In genomic region chr7:49787980-49788379, GRCh38 we compare ENCODE assay signal across 24 cellular contexts. TPM values are rescaled to one million over a fixed set of nuclear protein-coding genes. Genes with fewer than 3 reads are reported as not detected.
DNase-seq lines count a peak whose midpoint lies in the region; ATAC-seq, FAIRE-seq and TF ChIP-seq lines count a peak whose summit lies in the region.
"Had no signal": no experiment of that assay in that cellular context is flagged by ENCODE, and none has a peak within 500 bp of the region (broad histone marks: within the 10 kb centered on the region; RNA-seq: fewer than 3 reads in every experiment).

No MANE protein-coding gene starts in this region.

- no peaks in the 10 kb centered on the region for H3K36me3 ChIP-seq in esophagus muscularis mucosa

- peak overlapping the region; percentile 1 for H3K27ac Mint-ChIP-seq in activated T-helper 1 cell treated with anti-CD3 and anti-CD28 coated beads, Interleukin-12 subunit alpha, Interleukin-12 subunit beta, Interleukin-2, Interleukin-4 antibody, amounts not matched to agents 30 ng/mL and 10 ng/mL and 1 ng/mL, durations not matched to agents 14 hours and 24 hours and 36 hours
- H3K27ac Mint-ChIP-seq: CD4-positive, alpha-beta T cell; HFFc6 had no signal

- no peak for TF ChIP-seq EP300 in esophagus muscularis mucosa (IDR thresholded peaks at IDR 0.05)

- peaks cover 6 to 13% (median 9%) of the 10 kb centered on the region in 4 donors for H3K4me1 ChIP-seq in esophagus muscularis mucosa
- H3K4me1 ChIP-seq in right cardiac atrium (ENCODE audit: control insufficient read depth, insufficient read depth, low read length) = peaks cover 5% of the 10 kb centered on the region
- H3K4me1 ChIP-seq: Caco-2 had no signal

- 86% methylated on average over 5 of the region's 5 CpGs for WGBS in esophagus muscularis mucosa
- WGBS in right cardiac atrium = 67% methylated on average over 5 of the region's 5 CpGs

- no peaks in the 10 kb centered on the region for H3K36me3 Mint-ChIP-seq in activated T-helper 1 cell treated with anti-CD3 and anti-CD28 coated beads, Interleukin-12 subunit alpha, Interleukin-12 subunit beta, Interleukin-2, Interleukin-4 antibody, amounts not matched to agents 30 ng/mL and 10 ng/mL and 1 ng/mL, durations not matched to agents 14 hours and 24 hours and 36 hours (ENCODE audit: low read depth)

- H3K9me3 ChIP-seq in esophagus muscularis mucosa (no peaks in the 10 kb centered on the region), right cardiac atrium (ENCODE audit: control insufficient read depth, low read length) (no peaks in the 10 kb centered on the region)
- H3K9me3 ChIP-seq: Caco-2 had no signal

- no peak overlapping the region for H3K4me3 ChIP-seq in esophagus muscularis mucosa
- H3K4me3 ChIP-seq in right cardiac atrium (ENCODE audit: low read length) = no peak overlapping the region
- H3K4me3 ChIP-seq: GM23248 had no signal

- no peak for FAIRE-seq in H54 (lab: Jason Lieb, UNC)
- FAIRE-seq: A204.1, D721Med had no signal

- no peak for TF ChIP-seq POLR2A in esophagus muscularis mucosa (IDR thresholded peaks at IDR 0.05; ENCODE audit: low read depth)
- no peak for TF ChIP-seq POLR2A in H54 (IDR thresholded peaks at IDR 0.05; ENCODE audit: low read depth, low read length)

- in situ Hi-C loops in G401 (cut with HindIII; ENCODE audit: low sequenced_read_pairs) = no loop called here

- no peaks in the 10 kb centered on the region for H3K4me1 Mint-ChIP-seq in activated T-helper 1 cell treated with anti-CD3 and anti-CD28 coated beads, Interleukin-12 subunit alpha, Interleukin-12 subunit beta, Interleukin-2, Interleukin-4 antibody, amounts not matched to agents 30 ng/mL and 10 ng/mL and 1 ng/mL, durations not matched to agents 14 hours and 24 hours and 36 hours (ENCODE audit: low read depth)

- ATAC-seq in right cardiac atrium = peak; percentile 9 to 33
- ATAC-seq: HCT116 had no signal

- no peak overlapping the region for H3K4me3 Mint-ChIP-seq in activated T-helper 1 cell treated with anti-CD3 and anti-CD28 coated beads, Interleukin-12 subunit alpha, Interleukin-12 subunit beta, Interleukin-2, Interleukin-4 antibody, amounts not matched to agents 30 ng/mL and 10 ng/mL and 1 ng/mL, durations not matched to agents 14 hours and 24 hours and 36 hours
- H3K4me3 Mint-ChIP-seq: CD4-positive, alpha-beta T cell; HFFc6 had no signal

- peaks cover 11% of the 10 kb centered on the region for H3K9me3 Mint-ChIP-seq in activated T-helper 1 cell treated with anti-CD3 and anti-CD28 coated beads, Interleukin-12 subunit alpha, Interleukin-12 subunit beta, Interleukin-2, Interleukin-4 antibody, amounts not matched to agents 30 ng/mL and 10 ng/mL and 1 ng/mL, durations not matched to agents 14 hours and 24 hours and 36 hours
- H3K9me3 Mint-ChIP-seq: CD4-positive, alpha-beta T cell had no signal

- intact Hi-C loops in activated T-helper 1 cell treated with anti-CD3 and anti-CD28 coated beads, Interleukin-12 subunit alpha, Interleukin-12 subunit beta, Interleukin-2, Interleukin-4 antibody, amounts not matched to agents 30 ng/mL and 10 ng/mL and 1 ng/mL, durations not matched to agents 14 hours and 24 hours and 36 hours (cut with micrococcal nuclease) = no loop called here
- intact Hi-C loops in esophagus muscularis mucosa (cut with DNase I) (no loop called here), right cardiac atrium (cut with DNase I) (no loop called here)

- no peak for TF ChIP-seq CTCF in esophagus muscularis mucosa (IDR thresholded peaks at IDR 0.05)

- peaks cover 0 to 14% (median 0%) of the 10 kb centered on the region in 4 donors for H3K27me3 ChIP-seq in esophagus muscularis mucosa
- no peaks in the 10 kb centered on the region for H3K27me3 ChIP-seq in right cardiac atrium (ENCODE audit: control insufficient read depth, insufficient read depth)

- H3K27ac ChIP-seq in esophagus muscularis mucosa (replicated peaks in 1 of 4) = no peak overlapping the region
- no peak overlapping the region for H3K27ac ChIP-seq in right cardiac atrium (ENCODE audit: low read length)
- H3K27ac ChIP-seq: C4-2B, GM23248, HL-60 had no signal

- DNase-seq in G401 (ENCODE audit: low spot score) (peak; percentile 85), esophagus muscularis mucosa (ENCODE audit: extremely low spot score) (peak; percentile 47), right cardiac atrium (peak in 2 of 3 donors; percentile 57 to 72), H54 (ENCODE audit: insufficient read length, low spot score) (no peak)
- no peak for DNase-seq in activated T-helper 1 cell treated with anti-CD3 and anti-CD28 coated beads, Interleukin-12 subunit alpha, Interleukin-12 subunit beta, Interleukin-2, Interleukin-4 antibody, amounts not matched to agents 30 ng/mL and 10 ng/mL and 1 ng/mL, durations not matched to agents 14 hours and 24 hours and 36 hours (ENCODE audit: low spot score)
- no peak for DNase-seq in activated T-cell treated with anti-CD3 and anti-CD28 coated beads, Interleukin-2, amount 50 U/mL, for 1 hour
- no peak for DNase-seq in central memory CD4-positive, alpha-beta T cell
- DNase-seq: ACHN; AML-193; Caco-2; CD4-positive, alpha-beta T cell; DMS79; GF-D8; GM23248; H7; HFFc6 had no signal

- peaks cover 1% of the 10 kb centered on the region for H3K27me3 Mint-ChIP-seq in activated T-helper 1 cell treated with anti-CD3 and anti-CD28 coated beads, Interleukin-12 subunit alpha, Interleukin-12 subunit beta, Interleukin-2, Interleukin-4 antibody, amounts not matched to agents 30 ng/mL and 10 ng/mL and 1 ng/mL, durations not matched to agents 14 hours and 24 hours and 36 hours (ENCODE audit: insufficient read depth)

RNA-seq across cellular contexts. Expression of gene VWC2, which starts 14.5 kb away (rescaled TPM):
- not detected in 2 replicates for total RNA-seq in G401 (2014; rRNA removed; shearing (Covaris generic))
- not detected in 2 replicates for total RNA-seq in activated T-helper 1 cell treated with anti-CD3 and anti-CD28 coated beads, Interleukin-12 subunit alpha, Interleukin-12 subunit beta, Interleukin-2, Interleukin-4 antibody, amounts not matched to agents 30 ng/mL and 10 ng/mL and 1 ng/mL, durations not matched to agents 14 hours and 24 hours and 36 hours
- total RNA-seq in esophagus muscularis mucosa (under 1 TPM in 3 of 4 donors, not detected in 1; under 0.01 to 0.17 (median 0.06) TPM), right cardiac atrium (10 to 100 TPM in 2 of 4 donors, 1 to 10 TPM in 2; 3.6 to 11.9 (median 10.4) TPM)
- polyA plus RNA-seq in right cardiac atrium = 5.8 TPM
- total RNA-seq: Caco-2; CD4-positive, alpha-beta T cell; Daoy; GM23248; HFFc6; HT1080 had no signal
- polyA plus RNA-seq: BJ, GM23248 had no signal

Comparison
In these comparisons a context has a peak if more than half of its experiments do, and no peak if none do; other contexts are left out.
1. DNase-seq: peak in G401 (single experiment), esophagus muscularis mucosa (single experiment) and right cardiac atrium (2 of 3); none in activated T-helper 1 cell treated with anti-CD3 and anti-CD28 coated beads, Interleukin-12 subunit alpha, Interleukin-12 subunit beta, Interleukin-2, Interleukin-4 antibody, amounts not matched to agents 30 ng/mL and 10 ng/mL and 1 ng/mL, durations not matched to agents 14 hours and 24 hours and 36 hours (single experiment), activated T-cell treated with anti-CD3 and anti-CD28 coated beads, Interleukin-2, amount 50 U/mL, for 1 hour (single experiment), H54 (single experiment) and central memory CD4-positive, alpha-beta T cell (single experiment).